Comparison of ENCODE assay signal across 12 cellular contexts in the genomic region with DNA sequence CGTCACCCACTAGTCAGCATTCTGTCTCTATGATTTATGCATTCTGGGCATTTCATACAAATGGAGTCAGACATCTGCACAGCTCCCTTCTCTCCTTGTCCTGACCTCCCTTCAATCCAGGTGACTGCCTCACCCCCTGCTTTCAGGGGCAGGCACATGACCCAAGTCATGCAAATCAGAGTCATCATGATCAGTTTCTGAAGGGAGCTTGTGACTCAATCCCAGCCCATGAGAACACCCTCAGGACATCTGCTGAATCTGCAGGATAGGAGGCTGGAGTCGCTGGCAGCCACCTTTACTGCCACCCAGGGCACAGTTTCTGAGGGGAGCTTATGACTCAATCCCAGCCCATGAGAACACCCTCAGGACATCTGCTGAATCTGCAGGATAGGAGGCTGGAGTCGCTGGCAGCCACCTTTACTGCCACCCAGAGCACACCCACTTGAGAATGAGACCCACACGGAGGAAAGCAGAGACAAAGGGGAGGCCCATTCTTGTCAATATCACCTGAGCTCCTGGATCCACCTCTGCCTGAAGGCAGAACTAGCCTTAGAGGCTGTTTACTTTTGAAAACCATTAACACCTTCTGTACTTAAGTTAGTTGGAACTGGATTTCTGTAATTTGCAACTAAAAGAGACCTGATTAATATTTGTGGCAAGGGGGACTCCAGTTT.
DNase-seq lines count a peak whose midpoint lies in the region; ATAC-seq lines count a peak whose summit lies in the region.
"Had no signal": no experiment of that assay in that cellular context is flagged by ENCODE, and none has a peak within 500 bp of the region (broad histone marks: within the 10 kb centered on the region; RNA-seq: fewer than 3 reads in every experiment).

No MANE protein-coding gene starts in this region.

- no peak overlapping the region for H3K9ac ChIP-seq in adipocyte (ENCODE audit: low read length)

- peaks cover 5% of the 10 kb centered on the region for H3K4me1 ChIP-seq in adipocyte (ENCODE audit: control insufficient read depth, insufficient read depth, low read length)

- peaks cover 7% of the 10 kb centered on the region for H3K27me3 ChIP-seq in adipocyte (replicated peaks; ENCODE audit: control insufficient read depth, insufficient read depth, low read length)
- H3K27me3 ChIP-seq: esophagus muscularis mucosa had no signal

- no peak overlapping the region for H3K4me3 ChIP-seq in adipocyte (ENCODE audit: low read length)
- H3K4me3 ChIP-seq: esophagus muscularis mucosa had no signal

- no peaks in the 10 kb centered on the region for H3K9me3 ChIP-seq in adipocyte (ENCODE audit: control insufficient read depth, low read length)
- H3K9me3 ChIP-seq: esophagus muscularis mucosa had no signal

- ATAC-seq in GM19351 (IDR thresholded peaks at IDR 0.05; ENCODE audit: unreplicated experiment) (no peak), GM21825 (IDR thresholded peaks at IDR 0.05; ENCODE audit: unreplicated experiment) (no peak), HG03439 (IDR thresholded peaks at IDR 0.05; ENCODE audit: unreplicated experiment) (no peak)
- ATAC-seq: left cardiac atrium had no signal

- DNase-seq in ELF-1 (ENCODE audit: low read depth, low spot score): peak; percentile 57
- DNase-seq in HT1080 (ENCODE audit: low read depth): peak; percentile 36
- DNase-seq in adipocyte (ENCODE audit: low read depth): peak; percentile 19
- DNase-seq in kidney glomerular epithelial cell (lab: John Stamatoyannopoulos, UW): peak; percentile 74
- DNase-seq in NCI-H748 (lab: John Stamatoyannopoulos, UW; ENCODE audit: unreplicated experiment): no peak
- DNase-seq: COR-L47, left cardiac atrium, MV-4-11 had no signal

- H3K36me3 ChIP-seq in adipocyte (ENCODE audit: control insufficient read depth, insufficient read depth, low read length, severe bottlenecking): no peaks in the 10 kb centered on the region
- H3K36me3 ChIP-seq: esophagus muscularis mucosa had no signal
